In the genomic region with DNA sequence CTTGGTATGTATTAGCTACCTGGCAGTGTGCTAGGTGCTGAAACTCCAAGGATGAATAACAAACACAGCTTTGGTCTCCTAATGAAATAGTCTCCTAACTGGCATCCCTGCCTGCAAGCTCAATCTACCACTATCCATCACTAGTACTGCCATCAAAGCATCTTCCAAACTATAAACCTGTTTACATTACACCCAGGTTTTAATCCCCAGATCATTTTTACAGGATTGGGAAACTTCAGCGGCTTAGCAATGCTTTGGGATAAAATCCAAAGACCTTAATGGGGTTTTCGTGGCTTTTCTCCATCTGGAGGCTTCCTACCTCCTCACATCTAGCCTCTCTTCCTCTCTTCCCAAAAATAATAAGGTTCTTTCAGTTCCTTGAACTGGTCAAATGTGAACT, we compare ENCODE assay signal across 16 cellular contexts.
DNase-seq lines count a peak whose midpoint lies in the region; ATAC-seq and TF ChIP-seq lines count a peak whose summit lies in the region.
"Had no signal": no experiment of that assay in that cellular context is flagged by ENCODE, and none has a peak within 500 bp of the region (broad histone marks: within the 10 kb centered on the region; RNA-seq: fewer than 3 reads in every experiment).

No MANE protein-coding gene starts in this region.

- no peaks in the 10 kb centered on the region for H3K36me3 ChIP-seq in gastroesophageal sphincter
- no peaks in the 10 kb centered on the region for H3K36me3 ChIP-seq in aorta (ENCODE audit: control insufficient read depth in 1 of 2, insufficient read depth in 2 of 2, low read length in 1 of 2)

- TF ChIP-seq CTCF in astrocyte of the spinal cord (IDR thresholded peaks at IDR 0.05; ENCODE audit: low read depth, low read length) (no peak), gastroesophageal sphincter (IDR thresholded peaks at IDR 0.05) (no peak)

- H3K4me3 ChIP-seq in astrocyte of the spinal cord (ENCODE audit: low read depth, low read length) (no peak overlapping the region), gastroesophageal sphincter (no peak overlapping the region), aorta (ENCODE audit: low read length in 2 of 2) (no peak overlapping the region)

- no peak for TF ChIP-seq EP300 in gastroesophageal sphincter (IDR thresholded peaks at IDR 0.05)

- intact Hi-C loops in aorta (cut with DNase I) = loop anchor here in 1 of 2 donors (5.0 to 10.0 kb wide), 2 partner anchors 89 to 206 kb away; no protein-coding TSS in a partner anchor
- intact Hi-C loops in activated naive CD4-positive, alpha-beta T cell treated with anti-CD3 and anti-CD28 coated beads for 36 hours (cut with micrococcal nuclease) = no loop called here

- H3K9me3 Mint-ChIP-seq in activated naive CD4-positive, alpha-beta T cell treated with anti-CD3 and anti-CD28 coated beads for 36 hours = no peaks in the 10 kb centered on the region

- no peaks in the 10 kb centered on the region for H3K27me3 ChIP-seq in gastroesophageal sphincter
- no peaks in the 10 kb centered on the region for H3K27me3 ChIP-seq in aorta (ENCODE audit: control insufficient read depth in 1 of 2, insufficient read depth in 2 of 2, low read length in 1 of 2)

- H3K9me3 ChIP-seq in gastroesophageal sphincter (no peaks in the 10 kb centered on the region), aorta (ENCODE audit: control insufficient read depth, low read length) (no peaks in the 10 kb centered on the region)

- ATAC-seq in gastroesophageal sphincter (peak; percentile 26), aorta (ENCODE audit: low FRiP score) (no peak), HG03159 (IDR thresholded peaks at IDR 0.05; ENCODE audit: unreplicated experiment) (no peak)

- H3K36me3 Mint-ChIP-seq in activated naive CD4-positive, alpha-beta T cell treated with anti-CD3 and anti-CD28 coated beads for 36 hours (ENCODE audit: low read depth) = no peaks in the 10 kb centered on the region

- CTCF ChIA-PET in activated naive CD4-positive, alpha-beta T cell treated with anti-CD3 and anti-CD28 coated beads for 36 hours (lab: Charles Lee) = no interaction called here

- no peak overlapping the region for H3K27ac Mint-ChIP-seq in activated naive CD4-positive, alpha-beta T cell treated with anti-CD3 and anti-CD28 coated beads for 36 hours

- H3K4me1 ChIP-seq in gastroesophageal sphincter = peaks cover 13 to 64% (median 22%) of the 10 kb centered on the region in 3 donors
- H3K4me1 ChIP-seq in aorta (ENCODE audit: control insufficient read depth in 1 of 2, insufficient read depth in 2 of 2, low read length in 2 of 2) = peaks cover 10 to 19% of the 10 kb centered on the region in 2 donors

- DNase-seq in NCI-H524 (lab: John Stamatoyannopoulos, UW) = peak; percentile 66 to 85
- peak; percentile 11 for DNase-seq in astrocyte of the spinal cord (ENCODE audit: low read depth, low spot score)
- DNase-seq in aorta = no peak
- DNase-seq in activated naive CD4-positive, alpha-beta T cell treated with anti-CD3 and anti-CD28 coated beads for 36 hours = no peak
- no peak for DNase-seq in RKO (ENCODE audit: low spot score)
- DNase-seq: ACHN, C1 segment of cervical spinal cord, DMS79 treated with DMSO at 0.1 percent for 48 hours, KBM-7, NCI-H1417, NCI-H187, NCI-H2227 treated with DMSO at 0.1 percent for 48 hours, NCI-H526, Right ventricle myocardium superior had no signal

- 17 to 19% methylated on average over 2 of the region's 2 CpGs for WGBS in gastroesophageal sphincter (ENCODE audit: low coverage in 1 of 2), 2 donors
- WGBS in aorta, 2 donors = 25 to 42% methylated on average over 2 of the region's 2 CpGs

- H3K27me3 Mint-ChIP-seq in activated naive CD4-positive, alpha-beta T cell treated with anti-CD3 and anti-CD28 coated beads for 36 hours (ENCODE audit: low read depth) = no peaks in the 10 kb centered on the region

- H3K27ac ChIP-seq in gastroesophageal sphincter (peak overlapping the region; percentile 28 to 84 (median 72)), aorta (ENCODE audit: low read depth in 1 of 2, low read length in 2 of 2) (peak overlapping the region; percentile 54 to 74)

- in situ Hi-C loops in astrocyte of the spinal cord (cut with HindIII; ENCODE audit: low sequenced_read_pairs) = no loop called here

- no peaks in the 10 kb centered on the region for H3K4me1 Mint-ChIP-seq in activated naive CD4-positive, alpha-beta T cell treated with anti-CD3 and anti-CD28 coated beads for 36 hours (ENCODE audit: low read depth)

- TF ChIP-seq POLR2A in gastroesophageal sphincter (IDR thresholded peaks at IDR 0.05) = no peak

- H3K4me3 Mint-ChIP-seq in activated naive CD4-positive, alpha-beta T cell treated with anti-CD3 and anti-CD28 coated beads for 36 hours = no peak overlapping the region

Comparison
In these comparisons a context has a peak if more than half of its experiments do, and no peak if none do; other contexts are left out.
1. DNase-seq: peak in NCI-H524 (2 of 2) and astrocyte of the spinal cord (single experiment); none in aorta (0 of 2), activated naive CD4-positive, alpha-beta T cell treated with anti-CD3 and anti-CD28 coated beads for 36 hours (single experiment) and RKO (single experiment).